Comparison of ENCODE assay signal across 17 cellular contexts in the genomic region with DNA sequence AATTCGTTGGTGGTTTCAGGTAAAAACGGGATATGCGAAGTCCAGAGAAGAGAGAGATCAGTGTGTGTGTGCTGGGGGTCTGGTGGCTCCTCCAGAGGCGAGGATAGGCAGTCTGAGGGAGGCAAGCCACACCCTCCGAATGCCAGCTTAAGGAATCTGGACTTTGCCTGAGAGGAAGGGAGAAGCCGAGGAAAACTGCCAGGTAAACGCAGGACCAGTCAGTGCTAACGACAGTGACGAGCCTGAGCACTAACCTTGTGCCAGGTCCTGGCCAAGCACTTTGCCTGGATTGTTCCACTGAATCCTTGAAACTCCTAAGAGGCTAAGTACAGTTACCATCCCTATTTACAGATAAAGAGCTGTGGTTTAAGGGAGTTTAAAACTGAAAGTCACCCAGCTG. TPM values are rescaled to one million over a fixed set of nuclear protein-coding genes. Genes with fewer than 3 reads are reported as not detected.
A peak's percentile ranks its signal among the peaks of the same experiment; 100 is the strongest.
DNase-seq lines count a peak whose midpoint lies in the region; ATAC-seq and TF ChIP-seq lines count a peak whose summit lies in the region.
"Had no signal": no experiment of that assay in that cellular context is flagged by ENCODE, and none has a peak within 500 bp of the region (broad histone marks: within the 10 kb centered on the region; RNA-seq: fewer than 3 reads in every experiment).

No MANE protein-coding gene starts in this region.

- no peak for DNase-seq in left ventricle myocardium superior
- no peak for DNase-seq in Right ventricle myocardium inferior (ENCODE audit: missing footprints)
- DNase-seq in colonic mucosa = peak; percentile 88
- DNase-seq in stimulated activated naive CD4-positive, alpha-beta T cell (lab: John Stamatoyannopoulos, UW) = no peak
- DNase-seq in mesothelial cell of epicardium (ENCODE audit: low spot score in 2 of 2, unreplicated experiment in 2 of 2) = no peak
- DNase-seq in SW 1271 (lab: John Stamatoyannopoulos, UW) = no peak
- no peak for DNase-seq in NOMO-1 treated with dmso at 0.1 percent for 144 hours (lab: John Stamatoyannopoulos, UW; ENCODE audit: unreplicated experiment)
- DNase-seq: activated naive CD4-positive, alpha-beta T cell treated with anti-CD3 and anti-CD28 coated beads, Interleukin-2, amount 50 U/mL, for 16 hours; effector memory CD4-positive, alpha-beta T cell; KBM-7; ovary had no signal

- no peaks in the 10 kb centered on the region for H3K27me3 Mint-ChIP-seq in mesothelial cell of epicardium (ENCODE audit: low read depth)

- no peaks in the 10 kb centered on the region for H3K9me3 Mint-ChIP-seq in mesothelial cell of epicardium

- intact Hi-C loops in left ventricle myocardium superior (cut with micrococcal nuclease) (no loop called here), Right ventricle myocardium inferior (cut with DNase I) (no loop called here), colonic mucosa (cut with DNase I) (no loop called here)

- peak overlapping the region; percentile 87 for H3K27ac ChIP-seq in colonic mucosa
- H3K27ac ChIP-seq: ovary, SK-N-MC had no signal

- H3K36me3 ChIP-seq in colonic mucosa (peaks cover 5% of the 10 kb centered on the region), mucosa of stomach (ENCODE audit: control insufficient read depth, insufficient read depth, low read length) (peaks cover 10% of the 10 kb centered on the region)
- H3K36me3 ChIP-seq: ovary had no signal

- ATAC-seq in left ventricle myocardium superior (peak; percentile 9), Right ventricle myocardium inferior (no peak)

- H3K4me3 Mint-ChIP-seq in mesothelial cell of epicardium = no peak overlapping the region

- H3K4me1 ChIP-seq in colonic mucosa (peaks cover 7% of the 10 kb centered on the region), mucosa of stomach (ENCODE audit: control insufficient read depth, insufficient read depth, low read length) (peaks cover 51% of the 10 kb centered on the region)

- H3K9me3 ChIP-seq in colonic mucosa (no peaks in the 10 kb centered on the region), mucosa of stomach (ENCODE audit: control insufficient read depth, low read length) (no peaks in the 10 kb centered on the region)
- H3K9me3 ChIP-seq: ovary had no signal

- peaks cover 61% of the 10 kb centered on the region for H3K36me3 Mint-ChIP-seq in mesothelial cell of epicardium

- no peak for TF ChIP-seq CTCF in colonic mucosa (IDR thresholded peaks at IDR 0.05)
- TF ChIP-seq CTCF in mesothelial cell of epicardium (IDR thresholded peaks at IDR 0.05; ENCODE audit: unreplicated experiment) = no peak

- H3K9ac ChIP-seq in colonic mucosa (ENCODE audit: low read depth in 2 of 2, low read length in 2 of 2) (peak overlapping the region in 1 of 2 donors; percentile 53), mucosa of stomach (ENCODE audit: low read length) (peak overlapping the region; percentile 64)

- no peak overlapping the region for H3K27ac Mint-ChIP-seq in mesothelial cell of epicardium

- H3K4me3 ChIP-seq in colonic mucosa (no peak overlapping the region), mucosa of stomach (ENCODE audit: low read length) (no peak overlapping the region)
- H3K4me3 ChIP-seq: ovary, SK-N-MC had no signal

- no peaks in the 10 kb centered on the region for H3K27me3 ChIP-seq in colonic mucosa
- H3K27me3 ChIP-seq in mucosa of stomach (ENCODE audit: control insufficient read depth, insufficient read depth, low read length) = no peaks in the 10 kb centered on the region
- H3K27me3 ChIP-seq: ovary had no signal

- no peaks in the 10 kb centered on the region for H3K4me1 Mint-ChIP-seq in mesothelial cell of epicardium

RNA-seq across cellular contexts. Expression of a gene that starts 15.3 kb away (rescaled TPM):
- total RNA-seq in left ventricle myocardium superior (17.9 TPM), Right ventricle myocardium inferior (15.7 TPM), colonic mucosa (10 to 100 TPM; 30.1 to 66.6 TPM), mesothelial cell of epicardium (65.8 to 75.7 TPM (median 73.2 TPM) in 3 replicates)

RNA-seq across cellular contexts. Expression of a gene that starts 23.5 kb away (rescaled TPM):
- total RNA-seq in left ventricle myocardium superior = not detected
- total RNA-seq in Right ventricle myocardium inferior = not detected
- not detected for total RNA-seq in colonic mucosa
- not detected in 3 replicates for total RNA-seq in mesothelial cell of epicardium
- total RNA-seq: bronchial epithelial cell, frontal cortex, mesenteric fat pad, ovary, subcutaneous adipose tissue had no signal

RNA-seq across cellular contexts. Expression of a gene that starts 41.4 kb away (rescaled TPM):
- total RNA-seq in left ventricle myocardium superior (0.50 TPM), Right ventricle myocardium inferior (0.41 TPM), colonic mucosa (10 to 100 TPM; 25.4 to 60.9 TPM), mesothelial cell of epicardium (5.4 to 6.4 TPM (median 6.1 TPM) in 3 replicates)
- total RNA-seq: frontal cortex had no signal
